ENCODE assay signal across 8 cellular contexts in the genomic region with DNA sequence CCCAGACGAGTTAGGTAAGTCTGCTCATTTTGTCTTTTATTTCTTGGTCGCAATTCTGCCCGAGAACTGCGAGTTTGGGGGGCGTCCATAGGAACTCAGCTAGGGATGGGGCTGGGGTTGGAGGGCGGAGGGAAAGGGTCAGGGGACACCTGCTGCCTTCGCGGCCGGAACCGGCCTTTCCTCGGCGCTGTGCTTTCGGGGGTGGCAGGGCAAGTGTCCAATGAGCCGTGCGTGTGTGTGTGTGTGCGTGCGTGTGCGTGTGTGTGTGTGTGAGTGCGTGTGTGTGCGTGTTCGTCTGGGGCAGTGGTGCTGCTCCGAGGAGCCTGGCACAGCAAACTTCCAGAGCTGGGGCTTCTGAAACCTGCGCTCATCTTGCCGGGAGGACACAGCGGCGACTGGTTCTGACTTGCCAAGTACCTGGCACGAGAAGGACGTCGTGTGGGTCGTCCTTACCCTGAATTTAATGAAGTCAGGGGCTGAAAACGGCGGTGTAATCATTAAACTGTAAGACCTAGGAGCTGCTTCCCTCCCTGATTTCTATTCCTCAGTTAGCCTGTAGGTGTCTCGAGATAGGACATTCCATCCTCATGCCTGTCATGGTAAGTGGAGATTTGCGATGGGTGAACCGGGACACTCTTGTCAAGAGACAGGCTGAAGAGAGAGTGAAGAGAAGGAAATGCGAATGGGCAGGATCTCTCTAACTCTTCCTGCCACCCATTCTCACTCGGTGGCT. TPM values are rescaled to one million over a fixed set of nuclear protein-coding genes. Genes with fewer than 3 reads are reported as not detected.
DNase-seq lines count a peak whose midpoint lies in the region; FAIRE-seq and TF ChIP-seq lines count a peak whose summit lies in the region.

No MANE protein-coding gene starts in this region.

- peak overlapping the region; percentile 51 for H3K9ac ChIP-seq in HUES6 (ENCODE audit: low read length)
- peak overlapping the region in 1 of 2 donors; percentile 36 for H3K9ac ChIP-seq in liver (ENCODE audit: low read depth in 1 of 2, low read length in 2 of 2)

- TF ChIP-seq CTCF in dorsolateral prefrontal cortex (IDR thresholded peaks at IDR 0.05 in 54 of 56, conservative IDR thresholded peaks at IDR 0.05 in 2 of 56; ENCODE audit: low read depth in 1 of 56, partially characterized antibody in 56 of 56) (peak in 55 of 56 donors; percentile 17 to 60 (median 43)), liver (IDR thresholded peaks at IDR 0.05; ENCODE audit: low read depth, low read length, missing input control) (peak; percentile 58), stomach (IDR thresholded peaks at IDR 0.05) (peak in 5 of 7 experiments; percentile 25 to 57 (median 43))

- no peak for TF ChIP-seq EP300 in stomach (IDR thresholded peaks at IDR 0.05)

- DNase-seq in ACHN (peak; percentile 67), GM03348 (ENCODE audit: low spot score) (peak; percentile 78), RCC 7860 (ENCODE audit: low spot score) (peak; percentile 21), dorsolateral prefrontal cortex (peak in 4 of 10 donors; percentile 31 to 36 (median 32)), stomach (no peak), A172 (ENCODE audit: low spot score) (no peak)

- no peak overlapping the region; the same call in 1 of the 2 replicates for H3K27ac ChIP-seq in HUES6 (ENCODE audit: low read depth, low read length)
- peak overlapping the region in 23 of 59 donors; percentile 5 to 72 (median 40) for H3K27ac ChIP-seq in dorsolateral prefrontal cortex
- no peak overlapping the region for H3K27ac ChIP-seq in liver (ENCODE audit: low read depth in 1 of 2, low read length in 2 of 2)
- peak overlapping the region in 3 of 5 donors; percentile 29 to 77 (median 72) for H3K27ac ChIP-seq in stomach

- H3K4me3 ChIP-seq in HUES6 (ENCODE audit: low read depth, low read length) (peak overlapping the region; percentile 72), dorsolateral prefrontal cortex (peak overlapping the region; percentile 52 to 81 (median 68)), liver (ENCODE audit: low read depth in 1 of 3, low read length in 3 of 3) (peak overlapping the region; percentile 57 to 63 (median 61)), stomach (peak overlapping the region; percentile 58 to 71 (median 60))

- TF ChIP-seq RAD21 in liver (IDR thresholded peaks at IDR 0.05), result peak; percentile 60 to 76

- 2% methylated on average over 37 of the region's 37 CpGs for WGBS in liver
- 1 to 2% (median 1%) methylated on average over 37 of the region's 37 CpGs for WGBS in stomach, 5 donors

- in situ Hi-C loops in ACHN (cut with HindIII; ENCODE audit: low pct_ligation_motif_present, low pct_unique_long_range_greater_than_20kb, low sequenced_read_pairs), result no loop called here

- TF ChIP-seq POLR2A in stomach (IDR thresholded peaks at IDR 0.05), result no peak

- no peaks in the 10 kb centered on the region for H3K9me3 ChIP-seq in HUES6 (ENCODE audit: control insufficient read depth, insufficient read depth, low read depth, low read length)
- H3K9me3 ChIP-seq in liver (ENCODE audit: control insufficient read depth in 4 of 4, low read length in 3 of 4), result no peaks in the 10 kb centered on the region
- H3K9me3 ChIP-seq in stomach, result no peaks in the 10 kb centered on the region

- peaks cover 26% of the 10 kb centered on the region for H3K27me3 ChIP-seq in HUES6 (ENCODE audit: control insufficient read depth, insufficient read depth, low read length)
- no peaks in the 10 kb centered on the region for H3K27me3 ChIP-seq in dorsolateral prefrontal cortex
- no peaks in the 10 kb centered on the region for H3K27me3 ChIP-seq in liver (ENCODE audit: control insufficient read depth in 4 of 4, insufficient read depth in 4 of 4, low read length in 3 of 4)
- peaks cover 0 to 30% (median 16%) of the 10 kb centered on the region in 3 donors for H3K27me3 ChIP-seq in stomach

- intact Hi-C loops in dorsolateral prefrontal cortex (cut with DNase I), result loop anchor here (2.0 to 10.0 kb wide), 2 partner anchors 26 to 196 kb away; a partner anchor contains a TSS
- intact Hi-C loops in stomach (cut with DNase I; ENCODE audit: low total_unique reads), result no loop called here

- H3K4me1 ChIP-seq in HUES6 (ENCODE audit: control insufficient read depth, insufficient read depth, low read length) (peaks cover 57% of the 10 kb centered on the region), liver (ENCODE audit: control insufficient read depth in 4 of 4, insufficient read depth in 4 of 4, low read length in 3 of 4) (peaks cover 4 to 16% (median 9%) of the 10 kb centered on the region in 4 donors), stomach (peaks cover 6 to 44% (median 24%) of the 10 kb centered on the region in 4 donors)

- no peak for FAIRE-seq in RCC 7860 (lab: Jason Lieb, UNC)

- H3K36me3 ChIP-seq in HUES6 (ENCODE audit: control insufficient read depth, insufficient read depth, low read length) (no peaks in the 10 kb centered on the region), liver (ENCODE audit: control insufficient read depth in 4 of 4, insufficient read depth in 3 of 4, low read depth in 1 of 4, low read length in 3 of 4) (no peaks in the 10 kb centered on the region), stomach (no peaks in the 10 kb centered on the region)

TF ChIP-seq in liver, 16 proteins besides CTCF, POLR2A, EP300 and RAD21:
- TF ChIP-seq FOXA2 (IDR thresholded peaks at IDR 0.05), result no peak
- TF ChIP-seq HNF4A (conservative IDR thresholded peaks at IDR 0.05), result no peak
- TF ChIP-seq FOXA1 (IDR thresholded peaks at IDR 0.05), result no peak
- TF ChIP-seq, protein P1, sequence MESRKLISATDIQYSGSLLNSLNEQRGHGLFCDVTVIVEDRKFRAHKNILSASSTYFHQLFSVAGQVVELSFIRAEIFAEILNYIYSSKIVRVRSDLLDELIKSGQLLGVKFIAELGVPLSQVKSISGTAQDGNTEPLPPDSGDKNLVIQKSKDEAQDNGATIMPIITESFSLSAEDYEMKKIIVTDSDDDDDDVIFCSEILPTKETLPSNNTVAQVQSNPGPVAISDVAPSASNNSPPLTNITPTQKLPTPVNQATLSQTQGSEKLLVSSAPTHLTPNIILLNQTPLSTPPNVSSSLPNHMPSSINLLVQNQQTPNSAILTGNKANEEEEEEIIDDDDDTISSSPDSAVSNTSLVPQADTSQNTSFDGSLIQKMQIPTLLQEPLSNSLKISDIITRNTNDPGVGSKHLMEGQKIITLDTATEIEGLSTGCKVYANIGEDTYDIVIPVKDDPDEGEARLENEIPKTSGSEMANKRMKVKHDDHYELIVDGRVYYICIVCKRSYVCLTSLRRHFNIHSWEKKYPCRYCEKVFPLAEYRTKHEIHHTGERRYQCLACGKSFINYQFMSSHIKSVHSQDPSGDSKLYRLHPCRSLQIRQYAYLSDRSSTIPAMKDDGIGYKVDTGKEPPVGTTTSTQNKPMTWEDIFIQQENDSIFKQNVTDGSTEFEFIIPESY (IDR thresholded peaks at IDR 0.05), result no peak
- no peak for TF ChIP-seq GABPA (IDR thresholded peaks at IDR 0.05 in 1 of 2, conservative IDR thresholded peaks at IDR 0.05 in 1 of 2)
- TF ChIP-seq SP1 (IDR thresholded peaks at IDR 0.05), result no peak
- TF ChIP-seq, protein P2, sequence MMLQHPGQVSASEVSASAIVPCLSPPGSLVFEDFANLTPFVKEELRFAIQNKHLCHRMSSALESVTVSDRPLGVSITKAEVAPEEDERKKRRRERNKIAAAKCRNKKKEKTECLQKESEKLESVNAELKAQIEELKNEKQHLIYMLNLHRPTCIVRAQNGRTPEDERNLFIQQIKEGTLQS (IDR thresholded peaks at IDR 0.05), result no peak
- no peak for TF ChIP-seq HNF4G (IDR thresholded peaks at IDR 0.05)
- no peak for TF ChIP-seq NR2F2 (IDR thresholded peaks at IDR 0.05)
- no peak for TF ChIP-seq EGR1 (IDR thresholded peaks at IDR 0.05; ENCODE audit: low read depth in 2 of 2)

RNA-seq across cellular contexts. Expression of a gene that starts 27.0 kb away (rescaled TPM):
- 10 to 100 TPM; 13.5 to 35.0 (median 20.8) TPM for total RNA-seq in dorsolateral prefrontal cortex
- 10 to 100 TPM in 1 of 2 donors, 1 to 10 TPM in 1; 5.5 to 29.5 TPM for total RNA-seq in liver
- polyA plus RNA-seq in liver, result 1 to 10 TPM; 2.2 to 8.9 TPM
- 10 to 100 TPM; 11.0 to 46.3 (median 38.4) TPM for total RNA-seq in stomach
- 1 to 10 TPM; 5.0 to 7.0 (median 6.1) TPM for polyA plus RNA-seq in stomach
- 10.8 and 12.2 TPM in 2 replicates for total RNA-seq in A172 (2014; rRNA removed; shearing (Covaris generic))

Comparison
In these comparisons a context has a peak if more than half of its experiments do, and no peak if none do; other contexts are left out.
1. DNase-seq: peak in ACHN (single experiment), GM03348 (single experiment) and RCC 7860 (single experiment); none in stomach (single experiment) and A172 (single experiment).
2. H3K27ac ChIP-seq: peak in stomach (3 of 5); none in HUES6 (single experiment) and liver (0 of 2).
3. Peak in every context shown above with its lines, with median percentiles within 50 percentile points of each other: H3K4me3 ChIP-seq and CTCF ChIP-seq.